ENCODE assay signal across 17 cellular contexts in genomic region chr5:176878906-176879662, GRCh38. TPM values are rescaled to one million over a fixed set of nuclear protein-coding genes. Genes with fewer than 3 reads are reported as not detected.
A peak's percentile ranks its signal among the peaks of the same experiment; 100 is the strongest.
DNase-seq lines count a peak whose midpoint lies in the region; ATAC-seq and TF ChIP-seq lines count a peak whose summit lies in the region.
"Had no signal": no experiment of that assay in that cellular context is flagged by ENCODE, and none has a peak within 500 bp of the region (broad histone marks: within the 10 kb centered on the region; RNA-seq: fewer than 3 reads in every experiment).

No MANE protein-coding gene starts in this region.

- DNase-seq in H7, result peak; percentile 62
- DNase-seq in chondrocyte (ENCODE audit: low spot score), result peak; percentile 72
- DNase-seq in neural progenitor cell (ENCODE audit: low spot score), result no peak
- no peak for DNase-seq in MV-4-11 (lab: John Stamatoyannopoulos, UW)
- no peak for DNase-seq in T-helper 9 cell
- DNase-seq: 8988T; Calu3; CD8-positive, alpha-beta T cell; DMS79 treated with DMSO at 0.1 percent for 48 hours; GF-D8 had no signal

- no peak overlapping the region for H3K4me3 ChIP-seq in H7 (ENCODE audit: insufficient read depth, low read depth, low read length)
- no peak overlapping the region for H3K4me3 ChIP-seq in neural progenitor cell
- H3K4me3 ChIP-seq: BLaER1 treated with 17β-estradiol and CSF1 and Interleukin-3, amounts not matched to agents 10 nM and 100 nM had no signal

- H3K27me3 ChIP-seq in H7 (ENCODE audit: control insufficient read depth, insufficient read depth, low read length) (no peaks in the 10 kb centered on the region), neural progenitor cell (no peaks in the 10 kb centered on the region)

- H3K4me1 Mint-ChIP-seq in chondrocyte (ENCODE audit: low read depth) (no peaks in the 10 kb centered on the region), neural progenitor cell (peaks cover 40% of the 10 kb centered on the region)
- H3K4me1 Mint-ChIP-seq: B cell had no signal

- no peaks in the 10 kb centered on the region for H4K20me1 ChIP-seq in neural progenitor cell (ENCODE audit: low read depth)

- peaks cover 6% of the 10 kb centered on the region for H3K4me1 ChIP-seq in neural progenitor cell

- TF ChIP-seq CTCF in chondrocyte (IDR thresholded peaks at IDR 0.05), result no peak
- TF ChIP-seq CTCF in neural progenitor cell (IDR thresholded peaks at IDR 0.05), result no peak

- no peak overlapping the region for H3K9ac ChIP-seq in neural progenitor cell
- H3K9ac ChIP-seq: BLaER1 treated with 17β-estradiol and CSF1 and Interleukin-3, amounts not matched to agents 10 nM and 100 nM had no signal

- H3K4me2 ChIP-seq in neural progenitor cell, result no peak overlapping the region
- H3K4me2 ChIP-seq: BLaER1 treated with 17β-estradiol and CSF1 and Interleukin-3, amounts not matched to agents 10 nM and 100 nM had no signal

- H3K79me2 ChIP-seq in neural progenitor cell (ENCODE audit: low read depth), result no peaks in the 10 kb centered on the region

- H3K4me3 Mint-ChIP-seq in chondrocyte (ENCODE audit: unreplicated experiment), result no peak overlapping the region
- H3K4me3 Mint-ChIP-seq in neural progenitor cell, result peak overlapping the region; percentile 64
- H3K4me3 Mint-ChIP-seq: B cell; CD8-positive, alpha-beta T cell had no signal

- H3K36me3 ChIP-seq in H7 (replicated peaks; ENCODE audit: control insufficient read depth, insufficient read depth, low read length), result no peaks in the 10 kb centered on the region
- no peaks in the 10 kb centered on the region for H3K36me3 ChIP-seq in neural progenitor cell

- no peaks in the 10 kb centered on the region for H3K9me3 Mint-ChIP-seq in chondrocyte (ENCODE audit: low read depth)
- H3K9me3 Mint-ChIP-seq in neural progenitor cell, result no peaks in the 10 kb centered on the region
- H3K9me3 Mint-ChIP-seq: CD8-positive, alpha-beta T cell had no signal

- H3K27me3 Mint-ChIP-seq in chondrocyte (ENCODE audit: low read depth), result peaks cover 39% of the 10 kb centered on the region
- H3K27me3 Mint-ChIP-seq in neural progenitor cell (ENCODE audit: insufficient read depth, low read depth), result peaks cover 39% of the 10 kb centered on the region

- no peaks in the 10 kb centered on the region for H3K9me3 ChIP-seq in neural progenitor cell (ENCODE audit: low read depth)

- ATAC-seq in GM21576 (IDR thresholded peaks at IDR 0.05; ENCODE audit: unreplicated experiment) (no peak), HG02571 (IDR thresholded peaks at IDR 0.05; ENCODE audit: unreplicated experiment) (no peak)
- ATAC-seq: CD8-positive, alpha-beta T cell; HCT116 had no signal

- H3K27ac Mint-ChIP-seq in chondrocyte (ENCODE audit: unreplicated experiment) (no peak overlapping the region), neural progenitor cell (no peak overlapping the region)
- H3K27ac Mint-ChIP-seq: B cell; CD8-positive, alpha-beta T cell had no signal

- H3K27ac ChIP-seq in neural progenitor cell, result no peak overlapping the region
- H3K27ac ChIP-seq: BLaER1 treated with 17β-estradiol and CSF1 and Interleukin-3, amounts not matched to agents 10 nM and 100 nM; HL-60 had no signal

- no peak overlapping the region for H2AFZ ChIP-seq in neural progenitor cell (replicated peaks)

- peaks cover 4% of the 10 kb centered on the region for H3F3A ChIP-seq in neural progenitor cell (ENCODE audit: low read depth)

- H3K36me3 Mint-ChIP-seq in chondrocyte (ENCODE audit: low read depth) (no peaks in the 10 kb centered on the region), neural progenitor cell (no peaks in the 10 kb centered on the region)
- H3K36me3 Mint-ChIP-seq: CD8-positive, alpha-beta T cell had no signal

RNA-seq across cellular contexts. Expression of gene HK3, which starts 20.1 kb away (rescaled TPM):
- total RNA-seq in H7 (2014; rRNA removed; shearing (Covaris generic)), result not detected in 2 replicates
- not detected in 3 replicates for total RNA-seq in chondrocyte
- not detected in 2 replicates for total RNA-seq in neural progenitor cell (ENCODE audit: low replicate concordance)
- total RNA-seq: CD8-positive, alpha-beta T cell; HT1080 had no signal

Comparison
In these comparisons a context has a peak if more than half of its experiments do, and no peak if none do; other contexts are left out.
1. DNase-seq: peak in H7 (single experiment) and chondrocyte (single experiment); none in neural progenitor cell (single experiment), MV-4-11 (single experiment) and T-helper 9 cell (single experiment).